8 cellular contexts compared by ENCODE assay signal in genomic region chr12:9064815-9065606, GRCh38. TPM values are rescaled to one million over a fixed set of nuclear protein-coding genes. Genes with fewer than 3 reads are reported as not detected.
A peak's percentile ranks its signal among the peaks of the same experiment; 100 is the strongest.
DNase-seq lines count a peak whose midpoint lies in the region; ATAC-seq and TF ChIP-seq lines count a peak whose summit lies in the region.

No MANE protein-coding gene starts in this region.

- peak; percentile 87 to 91 for TF ChIP-seq POLR2A in gastroesophageal sphincter (IDR thresholded peaks at IDR 0.05)
- peak in 1 of 2 donors; percentile 78 for TF ChIP-seq POLR2A in vagina (IDR thresholded peaks at IDR 0.05)

- peaks cover 5% of the 10 kb centered on the region for H3K4me1 Mint-ChIP-seq in activated T-helper 17 cell treated with anti-CD3 and anti-CD28 coated beads, Interleukin-2, amount 50 U/mL, for 72 hours
- H3K4me1 Mint-ChIP-seq in natural killer cell = peaks cover 7 to 11% of the 10 kb centered on the region in 2 donors
- no peaks in the 10 kb centered on the region for H3K4me1 Mint-ChIP-seq in HFFc6 (ENCODE audit: low read depth)

- no peak overlapping the region for H3K27ac Mint-ChIP-seq in activated T-helper 17 cell treated with anti-CD3 and anti-CD28 coated beads, Interleukin-2, amount 50 U/mL, for 72 hours
- H3K27ac Mint-ChIP-seq in natural killer cell (peak overlapping the region in 1 of 2 donors; percentile 72), HFFc6 (no peak overlapping the region)

- H3K27me3 Mint-ChIP-seq in activated T-helper 17 cell treated with anti-CD3 and anti-CD28 coated beads, Interleukin-2, amount 50 U/mL, for 72 hours = peaks cover 3% of the 10 kb centered on the region
- no peaks in the 10 kb centered on the region for H3K27me3 Mint-ChIP-seq in natural killer cell (ENCODE audit: low read depth in 2 of 2)
- no peaks in the 10 kb centered on the region for H3K27me3 Mint-ChIP-seq in HFFc6 (ENCODE audit: insufficient read depth)

- intact Hi-C loops in natural killer cell (cut with micrococcal nuclease) = no loop called here
- intact Hi-C loops in vagina (cut with DNase I) = no loop called here

- TF ChIP-seq EP300 in gastroesophageal sphincter (IDR thresholded peaks at IDR 0.05) = no peak

- H3K27me3 ChIP-seq in gastroesophageal sphincter (no peaks in the 10 kb centered on the region), vagina (no peaks in the 10 kb centered on the region)

- H3K9me3 ChIP-seq in gastroesophageal sphincter (no peaks in the 10 kb centered on the region), vagina (no peaks in the 10 kb centered on the region)

- peak; percentile 25 for ATAC-seq in HG03097 (IDR thresholded peaks at IDR 0.05; ENCODE audit: low FRiP score, unreplicated experiment)
- ATAC-seq in activated T-helper 17 cell treated with anti-CD3 and anti-CD28 coated beads, Interleukin-2, amount 50 U/mL, for 72 hours (replicated peaks) = peak; percentile 47
- ATAC-seq in gastroesophageal sphincter = peak; percentile 95
- ATAC-seq in natural killer cell = peak; percentile 8 to 53 (median 48)
- no peak for ATAC-seq in GM21723 (IDR thresholded peaks at IDR 0.05; ENCODE audit: unreplicated experiment)

- H3K4me3 ChIP-seq in gastroesophageal sphincter (peak overlapping the region; percentile 86 to 96), vagina (peak overlapping the region; percentile 83 to 92)

- H3K4me1 ChIP-seq in gastroesophageal sphincter (peaks cover 0 to 24% (median 6%) of the 10 kb centered on the region in 3 donors), vagina (peaks cover 23% of the 10 kb centered on the region)

- H3K27ac ChIP-seq in gastroesophageal sphincter (peak overlapping the region; percentile 90 to 100 (median 98)), vagina (peak overlapping the region; percentile 99)

- DNase-seq in C1 segment of cervical spinal cord (lab: John Stamatoyannopoulos, UW) = peak in 13 of 14 donors; percentile 24 to 78 (median 64)
- DNase-seq in natural killer cell = no peak
- DNase-seq in vagina (ENCODE audit: extremely low spot score in 2 of 2) = peak in 1 of 2 donors; percentile 95
- no peak for DNase-seq in HFFc6

- peak overlapping the region; percentile 73 for H3K4me3 Mint-ChIP-seq in activated T-helper 17 cell treated with anti-CD3 and anti-CD28 coated beads, Interleukin-2, amount 50 U/mL, for 72 hours
- H3K4me3 Mint-ChIP-seq in natural killer cell (peak overlapping the region; percentile 79), HFFc6 (no peak overlapping the region)

- no peaks in the 10 kb centered on the region for H3K9me3 Mint-ChIP-seq in activated T-helper 17 cell treated with anti-CD3 and anti-CD28 coated beads, Interleukin-2, amount 50 U/mL, for 72 hours
- H3K9me3 Mint-ChIP-seq in natural killer cell (no peaks in the 10 kb centered on the region), HFFc6 (peaks cover 7% of the 10 kb centered on the region; the same call in 1 of the 2 replicates)

- TF ChIP-seq CTCF in gastroesophageal sphincter (IDR thresholded peaks at IDR 0.05) (peak in 2 of 4 experiments; percentile 2 to 9), natural killer cell (IDR thresholded peaks at IDR 0.05) (no peak), vagina (IDR thresholded peaks at IDR 0.05) (no peak), HFFc6 (IDR thresholded peaks at IDR 0.05) (no peak)

- no CpG with 5 or more reads among the region's 45 CpGs for WGBS in gastroesophageal sphincter (ENCODE audit: low coverage in 1 of 2), 2 donors

- H3K36me3 ChIP-seq in gastroesophageal sphincter = peaks cover 0 to 37% of the 10 kb centered on the region in 2 donors
- H3K36me3 ChIP-seq in vagina = peaks cover 0 to 6% of the 10 kb centered on the region in 2 donors

- no peaks in the 10 kb centered on the region for H3K36me3 Mint-ChIP-seq in activated T-helper 17 cell treated with anti-CD3 and anti-CD28 coated beads, Interleukin-2, amount 50 U/mL, for 72 hours (ENCODE audit: low read depth)
- H3K36me3 Mint-ChIP-seq in natural killer cell (no peaks in the 10 kb centered on the region), HFFc6 (ENCODE audit: low read depth) (no peaks in the 10 kb centered on the region)

RNA-seq across cellular contexts. Expression of gene A2M, which starts 50.7 kb away (rescaled TPM):
- total RNA-seq in activated T-helper 17 cell treated with anti-CD3 and anti-CD28 coated beads, Interleukin-2, amount 50 U/mL, for 72 hours = under 1 TPM; 0.26 to 0.28 TPM
- 100 to 1,000 TPM; 268 to 632 (median 588) TPM for total RNA-seq in gastroesophageal sphincter
- under 1 TPM in 1 of 3 donors, not detected in 2; 0.08 TPM for total RNA-seq in natural killer cell
- 274 TPM for total RNA-seq in vagina
- under 1 TPM; 0.23 to 0.50 (median 0.33) TPM for total RNA-seq in HFFc6 (2021; fragmentation: NEBNext Ultra II Directional; extraction: Animal tissue kit (Norgen Biotek cat#: 25700))

Comparison
In these comparisons a context has a peak if more than half of its experiments do, and no peak if none do; other contexts are left out.
1. DNase-seq: peak in C1 segment of cervical spinal cord (13 of 14); none in natural killer cell (single experiment) and HFFc6 (single experiment).
2. RNA of gene A2M, which starts 50.7 kb away (total RNA-seq): 268 to 632 TPM in gastroesophageal sphincter and 274 TPM in vagina (single experiment); 0.23 to 0.50 TPM in HFFc6, 0.26 to 0.28 TPM in activated T-helper 17 cell treated with anti-CD3 and anti-CD28 coated beads, Interleukin-2, amount 50 U/mL, for 72 hours and 0.08 TPM in natural killer cell; every median in the first group is over 100 times any median in the second.